ENCODE assay signal across 1 cellular context in genomic region chr17:36972186-36972686, GRCh38.
TF ChIP-seq lines count a peak whose summit lies in the region.

No MANE protein-coding gene starts in this region.

TF ChIP-seq in HEK293, 187 proteins besides CTCF, POLR2A, EP300 and RAD21 (continued from another document):
- TF ChIP-seq ZNF692 (tag by site-specific recombination; IDR thresholded peaks at IDR 0.05) (no peak), ZNF239 (tag by site-specific recombination; IDR thresholded peaks at IDR 0.05) (no peak), ZNF362 (tag by site-specific recombination; IDR thresholded peaks at IDR 0.05) (peak; percentile 48; the same call in 1 of the 2 replicates), ZNF138 (tag by site-specific recombination; IDR thresholded peaks at IDR 0.05; ENCODE audit: borderline replicate concordance) (no peak), ELK4 (IDR thresholded peaks at IDR 0.05; ENCODE audit: borderline replicate concordance, low read depth, low read length) (no peak), ZNF624 (tag by site-specific recombination; IDR thresholded peaks at IDR 0.05) (no peak), ZNF558 (tag by site-specific recombination; IDR thresholded peaks at IDR 0.05) (no peak)
- TF ChIP-seq, protein P1, sequence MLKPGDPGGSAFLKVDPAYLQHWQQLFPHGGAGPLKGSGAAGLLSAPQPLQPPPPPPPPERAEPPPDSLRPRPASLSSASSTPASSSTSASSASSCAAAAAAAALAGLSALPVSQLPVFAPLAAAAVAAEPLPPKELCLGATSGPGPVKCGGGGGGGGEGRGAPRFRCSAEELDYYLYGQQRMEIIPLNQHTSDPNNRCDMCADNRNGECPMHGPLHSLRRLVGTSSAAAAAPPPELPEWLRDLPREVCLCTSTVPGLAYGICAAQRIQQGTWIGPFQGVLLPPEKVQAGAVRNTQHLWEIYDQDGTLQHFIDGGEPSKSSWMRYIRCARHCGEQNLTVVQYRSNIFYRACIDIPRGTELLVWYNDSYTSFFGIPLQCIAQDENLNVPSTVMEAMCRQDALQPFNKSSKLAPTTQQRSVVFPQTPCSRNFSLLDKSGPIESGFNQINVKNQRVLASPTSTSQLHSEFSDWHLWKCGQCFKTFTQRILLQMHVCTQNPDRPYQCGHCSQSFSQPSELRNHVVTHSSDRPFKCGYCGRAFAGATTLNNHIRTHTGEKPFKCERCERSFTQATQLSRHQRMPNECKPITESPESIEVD (tag by site-specific recombination; IDR thresholded peaks at IDR 0.05): peak; percentile 81
